ENCODE assay signal across 1 cellular context in genomic region chr1:3501856-3502665, GRCh38.
TF ChIP-seq lines count a peak whose summit lies in the region.

No MANE protein-coding gene starts in this region.

TF ChIP-seq in HepG2, 621 proteins besides CTCF, POLR2A, EP300 and RAD21 (continued from another document and continues in another):
- TF ChIP-seq, protein P1, sequence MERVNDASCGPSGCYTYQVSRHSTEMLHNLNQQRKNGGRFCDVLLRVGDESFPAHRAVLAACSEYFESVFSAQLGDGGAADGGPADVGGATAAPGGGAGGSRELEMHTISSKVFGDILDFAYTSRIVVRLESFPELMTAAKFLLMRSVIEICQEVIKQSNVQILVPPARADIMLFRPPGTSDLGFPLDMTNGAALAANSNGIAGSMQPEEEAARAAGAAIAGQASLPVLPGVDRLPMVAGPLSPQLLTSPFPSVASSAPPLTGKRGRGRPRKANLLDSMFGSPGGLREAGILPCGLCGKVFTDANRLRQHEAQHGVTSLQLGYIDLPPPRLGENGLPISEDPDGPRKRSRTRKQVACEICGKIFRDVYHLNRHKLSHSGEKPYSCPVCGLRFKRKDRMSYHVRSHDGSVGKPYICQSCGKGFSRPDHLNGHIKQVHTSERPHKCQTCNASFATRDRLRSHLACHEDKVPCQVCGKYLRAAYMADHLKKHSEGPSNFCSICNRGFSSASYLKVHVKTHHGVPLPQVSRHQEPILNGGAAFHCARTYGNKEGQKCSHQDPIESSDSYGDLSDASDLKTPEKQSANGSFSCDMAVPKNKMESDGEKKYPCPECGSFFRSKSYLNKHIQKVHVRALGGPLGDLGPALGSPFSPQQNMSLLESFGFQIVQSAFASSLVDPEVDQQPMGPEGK (CRISPR knock-in tag; IDR thresholded peaks at IDR 0.05): no peak
- TF ChIP-seq RXRA (CRISPR knock-in tag; IDR thresholded peaks at IDR 0.05): no peak
- TF ChIP-seq ELF3 (CRISPR knock-in tag; IDR thresholded peaks at IDR 0.05): 0 out of 2 replicates have a peak, but pooled peaks have one; percentile 21
- TF ChIP-seq ZNF772 (CRISPR knock-in tag; IDR thresholded peaks at IDR 0.05): peak; percentile 30; the same call in 1 of the 2 replicates
- TF ChIP-seq, protein P2, sequence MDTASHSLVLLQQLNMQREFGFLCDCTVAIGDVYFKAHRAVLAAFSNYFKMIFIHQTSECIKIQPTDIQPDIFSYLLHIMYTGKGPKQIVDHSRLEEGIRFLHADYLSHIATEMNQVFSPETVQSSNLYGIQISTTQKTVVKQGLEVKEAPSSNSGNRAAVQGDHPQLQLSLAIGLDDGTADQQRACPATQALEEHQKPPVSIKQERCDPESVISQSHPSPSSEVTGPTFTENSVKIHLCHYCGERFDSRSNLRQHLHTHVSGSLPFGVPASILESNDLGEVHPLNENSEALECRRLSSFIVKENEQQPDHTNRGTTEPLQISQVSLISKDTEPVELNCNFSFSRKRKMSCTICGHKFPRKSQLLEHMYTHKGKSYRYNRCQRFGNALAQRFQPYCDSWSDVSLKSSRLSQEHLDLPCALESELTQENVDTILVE (CRISPR knock-in tag; IDR thresholded peaks at IDR 0.05): no peak
- TF ChIP-seq SAP130 (CRISPR knock-in tag; IDR thresholded peaks at IDR 0.05; ENCODE audit: low read depth): peak; percentile 35; the same call in 1 of the 2 replicates
- TF ChIP-seq MED8 (CRISPR knock-in tag; IDR thresholded peaks at IDR 0.05; ENCODE audit: insufficient replicate concordance): no peak
- TF ChIP-seq MAFG (CRISPR knock-in tag; IDR thresholded peaks at IDR 0.05): no peak
- no peak for TF ChIP-seq ZNF616 (CRISPR knock-in tag; IDR thresholded peaks at IDR 0.05; ENCODE audit: low read depth)
- TF ChIP-seq, protein P3, sequence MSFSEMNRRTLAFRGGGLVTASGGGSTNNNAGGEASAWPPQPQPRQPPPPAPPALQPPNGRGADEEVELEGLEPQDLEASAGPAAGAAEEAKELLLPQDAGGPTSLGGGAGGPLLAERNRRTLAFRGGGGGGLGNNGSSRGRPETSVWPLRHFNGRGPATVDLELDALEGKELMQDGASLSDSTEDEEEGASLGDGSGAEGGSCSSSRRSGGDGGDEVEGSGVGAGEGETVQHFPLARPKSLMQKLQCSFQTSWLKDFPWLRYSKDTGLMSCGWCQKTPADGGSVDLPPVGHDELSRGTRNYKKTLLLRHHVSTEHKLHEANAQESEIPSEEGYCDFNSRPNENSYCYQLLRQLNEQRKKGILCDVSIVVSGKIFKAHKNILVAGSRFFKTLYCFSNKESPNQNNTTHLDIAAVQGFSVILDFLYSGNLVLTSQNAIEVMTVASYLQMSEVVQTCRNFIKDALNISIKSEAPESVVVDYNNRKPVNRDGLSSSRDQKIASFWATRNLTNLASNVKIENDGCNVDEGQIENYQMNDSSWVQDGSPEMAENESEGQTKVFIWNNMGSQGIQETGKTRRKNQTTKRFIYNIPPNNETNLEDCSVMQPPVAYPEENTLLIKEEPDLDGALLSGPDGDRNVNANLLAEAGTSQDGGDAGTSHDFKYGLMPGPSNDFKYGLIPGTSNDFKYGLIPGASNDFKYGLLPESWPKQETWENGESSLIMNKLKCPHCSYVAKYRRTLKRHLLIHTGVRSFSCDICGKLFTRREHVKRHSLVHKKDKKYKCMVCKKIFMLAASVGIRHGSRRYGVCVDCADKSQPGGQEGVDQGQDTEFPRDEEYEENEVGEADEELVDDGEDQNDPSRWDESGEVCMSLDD (CRISPR knock-in tag; IDR thresholded peaks at IDR 0.05; ENCODE audit: borderline replicate concordance): no peak
- TF ChIP-seq ZNF790 (CRISPR knock-in tag; IDR thresholded peaks at IDR 0.05; ENCODE audit: borderline replicate concordance): no peak
- TF ChIP-seq, protein P4, sequence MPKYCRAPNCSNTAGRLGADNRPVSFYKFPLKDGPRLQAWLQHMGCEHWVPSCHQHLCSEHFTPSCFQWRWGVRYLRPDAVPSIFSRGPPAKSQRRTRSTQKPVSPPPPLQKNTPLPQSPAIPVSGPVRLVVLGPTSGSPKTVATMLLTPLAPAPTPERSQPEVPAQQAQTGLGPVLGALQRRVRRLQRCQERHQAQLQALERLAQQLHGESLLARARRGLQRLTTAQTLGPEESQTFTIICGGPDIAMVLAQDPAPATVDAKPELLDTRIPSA (CRISPR knock-in tag; IDR thresholded peaks at IDR 0.05; ENCODE audit: borderline replicate concordance): no peak
- TF ChIP-seq FOXC1 (CRISPR knock-in tag; IDR thresholded peaks at IDR 0.05; ENCODE audit: borderline replicate concordance): no peak
- no peak for TF ChIP-seq ZNF343 (CRISPR knock-in tag; IDR thresholded peaks at IDR 0.05)
- 0 out of 2 replicates have a peak, but pooled peaks have one; percentile 24 for TF ChIP-seq LBX2 (CRISPR knock-in tag; IDR thresholded peaks at IDR 0.05; ENCODE audit: borderline replicate concordance)
- TF ChIP-seq ZNF484 (CRISPR knock-in tag; IDR thresholded peaks at IDR 0.05; ENCODE audit: borderline replicate concordance, low read depth): no peak
- TF ChIP-seq ZBTB7B (CRISPR knock-in tag; IDR thresholded peaks at IDR 0.05): no peak
- TF ChIP-seq KDM5B (CRISPR knock-in tag; IDR thresholded peaks at IDR 0.05; ENCODE audit: borderline replicate concordance): 0 out of 2 replicates have a peak, but pooled peaks have one; percentile 40
- no peak for TF ChIP-seq HOXA7 (CRISPR knock-in tag; IDR thresholded peaks at IDR 0.05)
- TF ChIP-seq ZC3H4 (CRISPR knock-in tag; IDR thresholded peaks at IDR 0.05; ENCODE audit: borderline replicate concordance): no peak
- TF ChIP-seq KDM3A (CRISPR knock-in tag; IDR thresholded peaks at IDR 0.05; ENCODE audit: low read depth): no peak
- TF ChIP-seq ZNF329 (CRISPR knock-in tag; IDR thresholded peaks at IDR 0.05; ENCODE audit: low read depth): no peak
- no peak for TF ChIP-seq TBX3 (IDR thresholded peaks at IDR 0.05; ENCODE audit: borderline replicate concordance)
- no peak for TF ChIP-seq ZNF850 (CRISPR knock-in tag; conservative IDR thresholded peaks at IDR 0.05)
- no peak for TF ChIP-seq HINFP (CRISPR knock-in tag; IDR thresholded peaks at IDR 0.05; ENCODE audit: low read depth)
- TF ChIP-seq REL (CRISPR knock-in tag; conservative IDR thresholded peaks at IDR 0.05): no peak
- TF ChIP-seq MTF2 (CRISPR knock-in tag; IDR thresholded peaks at IDR 0.05; ENCODE audit: borderline replicate concordance): no peak
- peak; percentile 30; the same call in 1 of the 2 replicates for TF ChIP-seq ZNF776 (CRISPR knock-in tag; IDR thresholded peaks at IDR 0.05)
- TF ChIP-seq AHDC1 (CRISPR knock-in tag; IDR thresholded peaks at IDR 0.05; ENCODE audit: borderline replicate concordance): no peak
- TF ChIP-seq, protein P5, sequence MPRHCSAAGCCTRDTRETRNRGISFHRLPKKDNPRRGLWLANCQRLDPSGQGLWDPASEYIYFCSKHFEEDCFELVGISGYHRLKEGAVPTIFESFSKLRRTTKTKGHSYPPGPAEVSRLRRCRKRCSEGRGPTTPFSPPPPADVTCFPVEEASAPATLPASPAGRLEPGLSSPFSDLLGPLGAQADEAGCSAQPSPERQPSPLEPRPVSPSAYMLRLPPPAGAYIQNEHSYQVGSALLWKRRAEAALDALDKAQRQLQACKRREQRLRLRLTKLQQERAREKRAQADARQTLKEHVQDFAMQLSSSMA (CRISPR knock-in tag; IDR thresholded peaks at IDR 0.05): no peak
- TF ChIP-seq ARNT2 (CRISPR knock-in tag; IDR thresholded peaks at IDR 0.05; ENCODE audit: low read depth): peak; percentile 23; the same call in 1 of the 2 replicates
- no peak for TF ChIP-seq HMGXB3 (CRISPR knock-in tag; IDR thresholded peaks at IDR 0.05; ENCODE audit: borderline replicate concordance)
- TF ChIP-seq IRF2 (CRISPR knock-in tag; IDR thresholded peaks at IDR 0.05): no peak
- no peak for TF ChIP-seq ZNF691 (CRISPR knock-in tag; IDR thresholded peaks at IDR 0.05; ENCODE audit: borderline replicate concordance, low read depth)
- no peak for TF ChIP-seq ZBTB34 (CRISPR knock-in tag; IDR thresholded peaks at IDR 0.05)
- TF ChIP-seq CREBL2 (CRISPR knock-in tag; IDR thresholded peaks at IDR 0.05; ENCODE audit: borderline replicate concordance): no peak
